ENCODE assay signal across 10 cellular contexts in genomic region chr9:750264-750967, GRCh38.
DNase-seq lines count a peak whose midpoint lies in the region; ATAC-seq lines count a peak whose summit lies in the region.
"Had no signal": no experiment of that assay in that cellular context is flagged by ENCODE, and none has a peak within 500 bp of the region (broad histone marks: within the 10 kb centered on the region; RNA-seq: fewer than 3 reads in every experiment).

No MANE protein-coding gene starts in this region.

- no peak overlapping the region for H3K4me3 Mint-ChIP-seq in stimulated activated naive CD8-positive, alpha-beta T cell treated with anti-CD3 and anti-CD28 coated beads, Interleukin-15, Interleukin-2, amounts not matched to agents 100 ng/mL and 50 ng/mL, for 24 hours
- H3K4me3 Mint-ChIP-seq: stimulated activated memory B cell treated with anti-CD40 and anti-IgM and Interleukin-4, amounts not matched to agents 10 μg/mL and 1 μg/mL and 100 μg/mL, for 72 hours had no signal

- no peak overlapping the region for H3K4me3 ChIP-seq in effector memory CD4-positive, alpha-beta T cell (ENCODE audit: insufficient read depth, low read depth, low read length, poor library complexity, severe bottlenecking)

- H3K9me3 Mint-ChIP-seq in stimulated activated naive CD8-positive, alpha-beta T cell treated with anti-CD3 and anti-CD28 coated beads, Interleukin-15, Interleukin-2, amounts not matched to agents 100 ng/mL and 50 ng/mL, for 24 hours, result no peaks in the 10 kb centered on the region
- H3K9me3 Mint-ChIP-seq: stimulated activated memory B cell treated with anti-CD40 and anti-IgM and Interleukin-4, amounts not matched to agents 10 μg/mL and 1 μg/mL and 100 μg/mL, for 72 hours had no signal

- no peak overlapping the region for H3K27ac ChIP-seq in effector memory CD4-positive, alpha-beta T cell (ENCODE audit: insufficient read depth, low read length, poor library complexity, severe bottlenecking)

- ATAC-seq in stimulated activated naive CD8-positive, alpha-beta T cell treated with anti-CD3 and anti-CD28 coated beads, Interleukin-15, Interleukin-2, amounts not matched to agents 100 U/mL and 50 U/mL, for 24 hours, result no peak
- ATAC-seq in left ventricle myocardium superior (peak; percentile 18), HG03571 (IDR thresholded peaks at IDR 0.05; ENCODE audit: unreplicated experiment) (no peak)

- no peaks in the 10 kb centered on the region for H3K27me3 Mint-ChIP-seq in stimulated activated naive CD8-positive, alpha-beta T cell treated with anti-CD3 and anti-CD28 coated beads, Interleukin-15, Interleukin-2, amounts not matched to agents 100 ng/mL and 50 ng/mL, for 24 hours
- H3K27me3 Mint-ChIP-seq: stimulated activated memory B cell treated with anti-CD40 and anti-IgM and Interleukin-4, amounts not matched to agents 10 μg/mL and 1 μg/mL and 100 μg/mL, for 72 hours had no signal

- H3K36me3 ChIP-seq in effector memory CD4-positive, alpha-beta T cell (ENCODE audit: control insufficient read depth, insufficient read depth, low read length), result no peaks in the 10 kb centered on the region

- intact Hi-C loops in left ventricle myocardium superior (cut with micrococcal nuclease), result no loop called here

- no peaks in the 10 kb centered on the region for H3K9me3 ChIP-seq in effector memory CD4-positive, alpha-beta T cell (ENCODE audit: control insufficient read depth, low read length)

- H3K27me3 ChIP-seq in effector memory CD4-positive, alpha-beta T cell (replicated peaks; ENCODE audit: control insufficient read depth, insufficient read depth, low read length, poor library complexity, severe bottlenecking), result no peaks in the 10 kb centered on the region

- peaks cover 46% of the 10 kb centered on the region for H3K4me1 Mint-ChIP-seq in stimulated activated naive CD8-positive, alpha-beta T cell treated with anti-CD3 and anti-CD28 coated beads, Interleukin-15, Interleukin-2, amounts not matched to agents 100 ng/mL and 50 ng/mL, for 24 hours (ENCODE audit: low read depth)

- H3K4me1 ChIP-seq in effector memory CD4-positive, alpha-beta T cell (ENCODE audit: control insufficient read depth, insufficient read depth, low read length, poor library complexity, severe bottlenecking), result peaks cover 16% of the 10 kb centered on the region

- H3K27ac Mint-ChIP-seq in stimulated activated naive CD8-positive, alpha-beta T cell treated with anti-CD3 and anti-CD28 coated beads, Interleukin-15, Interleukin-2, amounts not matched to agents 100 ng/mL and 50 ng/mL, for 24 hours, result peak overlapping the region; percentile 59
- H3K27ac Mint-ChIP-seq: stimulated activated memory B cell treated with anti-CD40 and anti-IgM and Interleukin-4, amounts not matched to agents 10 μg/mL and 1 μg/mL and 100 μg/mL, for 72 hours had no signal

- peaks cover 3% of the 10 kb centered on the region for H3K36me3 Mint-ChIP-seq in stimulated activated naive CD8-positive, alpha-beta T cell treated with anti-CD3 and anti-CD28 coated beads, Interleukin-15, Interleukin-2, amounts not matched to agents 100 ng/mL and 50 ng/mL, for 24 hours (ENCODE audit: low read depth)

- DNase-seq in stimulated activated naive CD8-positive, alpha-beta T cell treated with anti-CD3 and anti-CD28 coated beads, Interleukin-15, Interleukin-2, amounts not matched to agents 100 U/mL and 50 U/mL, for 24 hours, result no peak
- DNase-seq in NCI-H524 treated with DMSO at 0.1 percent for 48 hours (lab: John Stamatoyannopoulos, UW) (peak; percentile 49), left ventricle myocardium superior (peak; percentile 42), NCI-H774 (lab: John Stamatoyannopoulos, UW) (no peak), NCI-H2107 treated with DMSO at 0.1 percent for 48 hours (lab: John Stamatoyannopoulos, UW; ENCODE audit: unreplicated experiment) (no peak)
- DNase-seq in effector memory CD4-positive, alpha-beta T cell, result no peak
- DNase-seq: NCI-H1092 had no signal

Comparison
In these comparisons a context has a peak if more than half of its experiments do, and no peak if none do; other contexts are left out.
1. DNase-seq: peak in NCI-H524 treated with DMSO at 0.1 percent for 48 hours (single experiment) and left ventricle myocardium superior (single experiment); none in stimulated activated naive CD8-positive, alpha-beta T cell treated with anti-CD3 and anti-CD28 coated beads, Interleukin-15, Interleukin-2, amounts not matched to agents 100 U/mL and 50 U/mL, for 24 hours (single experiment), NCI-H774 (single experiment), effector memory CD4-positive, alpha-beta T cell (0 of 3) and NCI-H2107 treated with DMSO at 0.1 percent for 48 hours (single experiment).